Comparison of ENCODE assay signal across 8 cellular contexts in genomic region chr20:52150440-52151258, GRCh38. TPM values are rescaled to one million over a fixed set of nuclear protein-coding genes. Genes with fewer than 3 reads are reported as not detected.
DNase-seq lines count a peak whose midpoint lies in the region; ATAC-seq and TF ChIP-seq lines count a peak whose summit lies in the region.

No MANE protein-coding gene starts in this region.

- H3K4me2 ChIP-seq in fibroblast of lung (ENCODE audit: extremely low read depth, insufficient read depth, low read length) (no peak overlapping the region), osteoblast (ENCODE audit: insufficient read depth, low read length) (no peak overlapping the region)

- H3K27ac ChIP-seq in fibroblast of lung (ENCODE audit: insufficient read depth, low read length): no peak overlapping the region
- H3K27ac ChIP-seq in osteoblast (ENCODE audit: low read depth, low read length): no peak overlapping the region

- H3K4me3 ChIP-seq in BJ (ENCODE audit: low read depth, low read length) (no peak overlapping the region), fibroblast of lung (replicated peaks in 1 of 4; ENCODE audit: control extremely low read depth in 1 of 4, insufficient read depth in 1 of 4, low read depth in 3 of 4, low read length in 4 of 4) (no peak overlapping the region), osteoblast (ENCODE audit: insufficient read depth, low read length) (no peak overlapping the region)

- peaks cover 8% of the 10 kb centered on the region for H3K36me3 ChIP-seq in BJ (ENCODE audit: control insufficient read depth, insufficient read depth, low read length)
- H3K36me3 ChIP-seq in fibroblast of lung (ENCODE audit: control insufficient read depth, insufficient read depth, low read length): peaks cover 1% of the 10 kb centered on the region
- H3K36me3 ChIP-seq in osteoblast (ENCODE audit: insufficient read depth, low read length): peaks cover 5% of the 10 kb centered on the region

- no peaks in the 10 kb centered on the region for H3K27me3 ChIP-seq in BJ (ENCODE audit: control insufficient read depth, insufficient read depth, low read length)
- no peaks in the 10 kb centered on the region for H3K27me3 ChIP-seq in fibroblast of lung (ENCODE audit: control insufficient read depth, insufficient read depth, low read length)
- H3K27me3 ChIP-seq in osteoblast (ENCODE audit: insufficient read depth, low read length): no peaks in the 10 kb centered on the region

- no peaks in the 10 kb centered on the region for H3K4me1 ChIP-seq in fibroblast of lung (ENCODE audit: control insufficient read depth, extremely low read depth, insufficient read depth, low read length)
- H3K4me1 ChIP-seq in osteoblast (ENCODE audit: insufficient read depth, low read length): no peaks in the 10 kb centered on the region

- peak; percentile 9 for DNase-seq in BJ (ENCODE audit: low read depth)
- DNase-seq in M059J (ENCODE audit: low read depth): peak; percentile 56
- DNase-seq in fibroblast of lung (ENCODE audit: low read depth in 2 of 2): peak; percentile 37 to 60
- DNase-seq in osteoblast (ENCODE audit: insufficient read length, low spot score, missing footprints): peak; percentile 85

- H4K20me1 ChIP-seq in fibroblast of lung (ENCODE audit: control insufficient read depth, extremely low read depth, insufficient read depth, low read length) (no peaks in the 10 kb centered on the region), osteoblast (ENCODE audit: insufficient read depth, low read length) (no peaks in the 10 kb centered on the region)

- no peaks in the 10 kb centered on the region for H3K79me2 ChIP-seq in fibroblast of lung (ENCODE audit: control insufficient read depth, insufficient read depth, low read length)
- no peaks in the 10 kb centered on the region for H3K79me2 ChIP-seq in osteoblast (ENCODE audit: insufficient read depth, low read length)

- H3K9ac ChIP-seq in fibroblast of lung (ENCODE audit: insufficient read depth, low read length): no peak overlapping the region

- H3K9me3 ChIP-seq in fibroblast of lung (ENCODE audit: control insufficient read depth, insufficient read depth, low read depth, low read length) (no peaks in the 10 kb centered on the region), osteoblast (ENCODE audit: low read depth, low read length) (no peaks in the 10 kb centered on the region)

- POLR2A ChIA-PET in BJ (lab: Charles Lee): no interaction called here

- CTCF ChIA-PET in BJ (lab: Yijun Ruan, JAX): interaction anchor here (0.6 to 2.0 kb wide), 11 partner anchors 10 to 789 kb away, joined by 3 to 15 read pairs (median 4); no protein-coding TSS in a partner anchor

- peak; percentile 76 for ATAC-seq in SK-N-SH treated with all-trans-retinoic acid at 6 μM for 48 hours
- no peak for ATAC-seq in HG02938 (IDR thresholded peaks at IDR 0.05; ENCODE audit: unreplicated experiment)
- ATAC-seq in GM18873 (IDR thresholded peaks at IDR 0.05; ENCODE audit: low FRiP score, unreplicated experiment): no peak

- peak; percentile 84 for TF ChIP-seq CTCF in BJ (IDR thresholded peaks at IDR 0.05; ENCODE audit: insufficient read depth, low read depth, low read length)
- TF ChIP-seq CTCF in GM12874 (IDR thresholded peaks at IDR 0.05; ENCODE audit: insufficient read depth, low read depth, low read length): peak; percentile 67; the same call in 1 of the 2 replicates
- TF ChIP-seq CTCF in fibroblast of lung (conservative IDR thresholded peaks at IDR 0.05 in 1 of 2, IDR thresholded peaks at IDR 0.05 in 1 of 2; ENCODE audit: low read depth in 1 of 2, low read length in 2 of 2): peak; percentile 76 to 91
- peak; percentile 76 for TF ChIP-seq CTCF in osteoblast (IDR thresholded peaks at IDR 0.05; ENCODE audit: extremely low read depth, low read depth, low read length)

- H2AFZ ChIP-seq in fibroblast of lung (ENCODE audit: low read length) (no peak overlapping the region), osteoblast (ENCODE audit: low read length) (no peak overlapping the region)

TF ChIP-seq in SK-N-SH treated with all-trans-retinoic acid at 6 μM for 48 hours, 23 proteins besides CTCF, POLR2A, EP300 and RAD21:
- no peak for TF ChIP-seq CSRNP3 (CRISPR knock-in tag; IDR thresholded peaks at IDR 0.05)
- TF ChIP-seq ZFP3 (CRISPR knock-in tag; IDR thresholded peaks at IDR 0.05): no peak
- TF ChIP-seq TSHZ2 (CRISPR knock-in tag; IDR thresholded peaks at IDR 0.05): no peak
- no peak for TF ChIP-seq ZNF8 (CRISPR knock-in tag; IDR thresholded peaks at IDR 0.05)
- no peak for TF ChIP-seq OSR1 (CRISPR knock-in tag; IDR thresholded peaks at IDR 0.05)
- no peak for TF ChIP-seq CREB5 (CRISPR knock-in tag; IDR thresholded peaks at IDR 0.05; ENCODE audit: low read depth)
- no peak for TF ChIP-seq ZNF565 (CRISPR knock-in tag; conservative IDR thresholded peaks at IDR 0.05; ENCODE audit: low read depth)
- no peak for TF ChIP-seq ZNF70 (CRISPR knock-in tag; IDR thresholded peaks at IDR 0.05)
- no peak for TF ChIP-seq PPARA (CRISPR knock-in tag; IDR thresholded peaks at IDR 0.05; ENCODE audit: borderline replicate concordance)
- no peak for TF ChIP-seq TCF4 (CRISPR knock-in tag; IDR thresholded peaks at IDR 0.05; ENCODE audit: borderline replicate concordance)
- no peak for TF ChIP-seq BACH2 (CRISPR knock-in tag; IDR thresholded peaks at IDR 0.05; ENCODE audit: borderline replicate concordance)
- no peak for TF ChIP-seq ARNTL (CRISPR knock-in tag; IDR thresholded peaks at IDR 0.05; ENCODE audit: borderline replicate concordance, low read depth)

RNA-seq across cellular contexts. Expression of gene ZFP64, which starts 40.9 kb away (rescaled TPM):
- polyA plus RNA-seq in BJ (2011; rRNA removed) (20.7 and 29.0 TPM in 2 replicates), fibroblast of lung (15.0 and 17.5 TPM in 2 replicates)
- polyA minus RNA-seq in BJ (2011; rRNA and poly(A)+ RNA removed): 43.8 and 74.6 TPM in 2 replicates
- 27.2 and 27.4 TPM in 2 replicates for total RNA-seq in M059J (2014; rRNA removed; shearing (Covaris generic))
- total RNA-seq in fibroblast of lung (14.7 and 19.5 TPM in 2 replicates), osteoblast (30.4 and 33.3 TPM in 2 replicates)
- 11.3 and 12.0 TPM in 2 replicates for polyA plus RNA-seq in fibroblast of lung (2012)
- polyA minus RNA-seq in fibroblast of lung (ENCODE audit: low replicate concordance): 34.9 and 56.8 TPM in 2 replicates

Comparison
In these comparisons a context has a peak if more than half of its experiments do, and no peak if none do; other contexts are left out.
1. DNase-seq: peak in every context shown above with its lines; median percentile 85 in osteoblast; 56 in M059J; 48 in fibroblast of lung; 9 in BJ.